ENCODE assay signal across 8 cellular contexts in the genomic region with DNA sequence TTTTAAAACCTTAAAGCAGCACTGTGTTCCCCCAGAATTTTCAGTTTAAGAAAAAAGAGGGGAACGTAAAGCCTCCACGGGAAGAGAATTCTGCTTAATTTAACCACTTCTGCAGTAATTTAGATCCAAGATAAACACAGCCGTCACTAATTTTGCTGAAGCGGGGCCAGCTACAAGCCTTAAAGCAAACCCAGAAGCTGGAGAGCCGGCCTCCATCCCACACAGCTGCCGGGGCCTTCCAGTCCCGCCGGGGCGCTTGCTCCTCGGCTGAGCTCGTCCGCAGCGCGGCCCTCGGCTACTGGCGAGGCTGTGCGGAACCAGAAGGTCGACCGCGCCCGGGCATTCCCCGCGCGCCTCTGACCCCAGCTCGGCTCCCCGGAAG. TPM values are rescaled to one million over a fixed set of nuclear protein-coding genes. Genes with fewer than 3 reads are reported as not detected.
DNase-seq lines count a peak whose midpoint lies in the region; ATAC-seq and TF ChIP-seq lines count a peak whose summit lies in the region.

No MANE protein-coding gene starts in this region.

- peak overlapping the region; percentile 92 for H3K27ac Mint-ChIP-seq in activated naive CD8-positive, alpha-beta T cell treated with anti-CD3 and anti-CD28 coated beads, Interleukin-2, amount 10 ng/mL, durations not matched to agents 7 days and 5 days

- peaks cover 28% of the 10 kb centered on the region for H3K4me1 ChIP-seq in iPS-20b (ENCODE audit: insufficient read depth, low read length)
- H3K4me1 ChIP-seq in stomach, result peaks cover 39 to 63% (median 53%) of the 10 kb centered on the region in 4 donors

- peak; percentile 16 for ATAC-seq in HG02970 (IDR thresholded peaks at IDR 0.05; ENCODE audit: low FRiP score, unreplicated experiment)
- peak; percentile 3 for ATAC-seq in activated naive CD8-positive, alpha-beta T cell treated with anti-CD3 and anti-CD28 coated beads, Interleukin-2, amount 10 ng/mL, durations not matched to agents 7 days and 5 days (ENCODE audit: low read depth)
- no peak for ATAC-seq in HG03045 (IDR thresholded peaks at IDR 0.05; ENCODE audit: unreplicated experiment)
- ATAC-seq in HG03280 (IDR thresholded peaks at IDR 0.05; ENCODE audit: unreplicated experiment), result no peak

- TF ChIP-seq EP300 in stomach (IDR thresholded peaks at IDR 0.05), result no peak

- no peak for DNase-seq in AG09309 (ENCODE audit: low read depth)
- no peak for DNase-seq in activated naive CD8-positive, alpha-beta T cell treated with anti-CD3 and anti-CD28 coated beads, Interleukin-2, amount 10 ng/mL, durations not matched to agents 7 days and 5 days
- DNase-seq in stomach, result no peak
- no peak for DNase-seq in HEK293T (ENCODE audit: extremely low spot score)

- H3K4me1 Mint-ChIP-seq in activated naive CD8-positive, alpha-beta T cell treated with anti-CD3 and anti-CD28 coated beads, Interleukin-2, amount 10 ng/mL, durations not matched to agents 7 days and 5 days, result peaks cover 38% of the 10 kb centered on the region

- H3K4me3 Mint-ChIP-seq in activated naive CD8-positive, alpha-beta T cell treated with anti-CD3 and anti-CD28 coated beads, Interleukin-2, amount 10 ng/mL, durations not matched to agents 7 days and 5 days, result peak overlapping the region; percentile 90

- H3K4me3 ChIP-seq in AG09309 (ENCODE audit: control insufficient read depth, low read depth, low read length) (peak overlapping the region; percentile 96), iPS-20b (ENCODE audit: low read length) (peak overlapping the region; percentile 99), stomach (peak overlapping the region; percentile 71 to 95 (median 88))

- CTCF ChIA-PET in HEK293T (lab: Yijun Ruan, JAX), result no interaction called here

- H3K27me3 Mint-ChIP-seq in activated naive CD8-positive, alpha-beta T cell treated with anti-CD3 and anti-CD28 coated beads, Interleukin-2, amount 10 ng/mL, durations not matched to agents 7 days and 5 days, result no peaks in the 10 kb centered on the region

- POLR2A ChIA-PET in activated naive CD8-positive, alpha-beta T cell treated with anti-CD3 and anti-CD28 coated beads, Interleukin-2, amount 10 ng/mL, durations not matched to agents 7 days and 5 days (lab: Charles Lee), result interaction anchor here (0.6 to 3.7 kb wide), 10 partner anchors 9 to 390 kb away, joined by 3 to 22 read pairs (median 4); partner anchors contain the start of gene NAXD
- POLR2A ChIA-PET in HEK293T (lab: Yijun Ruan, JAX), result interaction anchor here (0.9 to 2.0 kb wide), 4 partner anchors 8 to 202 kb away, joined by 3 to 10 read pairs (median 6); no protein-coding TSS in a partner anchor

- H3K9me3 ChIP-seq in iPS-20b (ENCODE audit: insufficient read depth, low read depth, low read length) (no peaks in the 10 kb centered on the region), stomach (no peaks in the 10 kb centered on the region)

- no peaks in the 10 kb centered on the region for H3K27me3 ChIP-seq in iPS-20b (ENCODE audit: insufficient read depth, low read length)
- no peaks in the 10 kb centered on the region for H3K27me3 ChIP-seq in stomach

- H3K9ac ChIP-seq in iPS-20b (ENCODE audit: low read depth, low read length), result peak overlapping the region; percentile 98

- 0 to 1% (median 0%) methylated on average over 22 to 26 of the region's 26 CpGs for WGBS in stomach, 5 donors

- H3K36me3 ChIP-seq in iPS-20b (ENCODE audit: insufficient read depth, low read depth, low read length), result peaks cover 21% of the 10 kb centered on the region
- H3K36me3 ChIP-seq in stomach, result peaks cover 0 to 18% (median 13%) of the 10 kb centered on the region in 4 donors

- intact Hi-C loops in stomach (cut with DNase I; ENCODE audit: low total_unique reads), result no loop called here

- no peak for TF ChIP-seq POLR2A in stomach (IDR thresholded peaks at IDR 0.05)

- peak overlapping the region; percentile 94 for H3K27ac ChIP-seq in iPS-20b (ENCODE audit: low read length)
- peak overlapping the region; percentile 98 to 100 (median 100) for H3K27ac ChIP-seq in stomach

- H3K36me3 Mint-ChIP-seq in activated naive CD8-positive, alpha-beta T cell treated with anti-CD3 and anti-CD28 coated beads, Interleukin-2, amount 10 ng/mL, durations not matched to agents 7 days and 5 days, result peaks cover 17% of the 10 kb centered on the region

- no peak for TF ChIP-seq CTCF in AG09309 (IDR thresholded peaks at IDR 0.05; ENCODE audit: control insufficient read depth, insufficient read depth, low read depth, low read length, missing control alignments)
- no peak for TF ChIP-seq CTCF in stomach (IDR thresholded peaks at IDR 0.05)

- no peaks in the 10 kb centered on the region for H3K9me3 Mint-ChIP-seq in activated naive CD8-positive, alpha-beta T cell treated with anti-CD3 and anti-CD28 coated beads, Interleukin-2, amount 10 ng/mL, durations not matched to agents 7 days and 5 days

TF ChIP-seq in HEK293T, 16 proteins besides CTCF, POLR2A, EP300 and RAD21:
- no peak for TF ChIP-seq NFRKB (IDR thresholded peaks at IDR 0.05)
TF ChIP-seq in HEK293T: peak in this region for 0.

RNA-seq across cellular contexts. Expression of gene ANKRD10, which starts 1.0 kb away (rescaled TPM):
- total RNA-seq in activated naive CD8-positive, alpha-beta T cell treated with anti-CD3 and anti-CD28 coated beads, Interleukin-2, amount 10 ng/mL, durations not matched to agents 7 days and 5 days, result 100 to 1,000 TPM; 117 to 119 TPM
- total RNA-seq in stomach, result 100 to 1,000 TPM; 122 to 246 (median 170) TPM
- 10 to 100 TPM; 37.4 to 75.4 (median 48.7) TPM for polyA plus RNA-seq in stomach

Comparison
In these comparisons a context has a peak if more than half of its experiments do, and no peak if none do; other contexts are left out.
1. ATAC-seq: peak in HG02970 (single experiment) and activated naive CD8-positive, alpha-beta T cell treated with anti-CD3 and anti-CD28 coated beads, Interleukin-2, amount 10 ng/mL, durations not matched to agents 7 days and 5 days (single experiment); none in HG03045 (single experiment) and HG03280 (single experiment).
2. Peak in every context shown above with its lines, with median percentiles within 50 percentile points of each other: H3K4me3 ChIP-seq.